ENCODE assay signal across 8 cellular contexts in genomic region chr7:100865971-100866720, GRCh38. TPM values are rescaled to one million over a fixed set of nuclear protein-coding genes. Genes with fewer than 3 reads are reported as not detected.
DNase-seq lines count a peak whose midpoint lies in the region; ATAC-seq, FAIRE-seq and TF ChIP-seq lines count a peak whose summit lies in the region.

No MANE protein-coding gene starts in this region.

- H3K27ac Mint-ChIP-seq in central memory CD8-positive, alpha-beta T cell (ENCODE audit: low read depth): peak overlapping the region; percentile 55
- peak overlapping the region; percentile 98 for H3K27ac Mint-ChIP-seq in type B pancreatic cell

- peak overlapping the region; percentile 64 for H3K9ac ChIP-seq in NT2/D1 (ENCODE audit: insufficient read length, low read depth)

- H3K9me3 ChIP-seq in NT2/D1 (ENCODE audit: insufficient read depth, low read length): no peaks in the 10 kb centered on the region

- no peaks in the 10 kb centered on the region for H3K9me3 Mint-ChIP-seq in central memory CD8-positive, alpha-beta T cell
- no peaks in the 10 kb centered on the region for H3K9me3 Mint-ChIP-seq in type B pancreatic cell

- H3K4me3 Mint-ChIP-seq in central memory CD8-positive, alpha-beta T cell: peak overlapping the region; percentile 73
- peak overlapping the region; percentile 97 for H3K4me3 Mint-ChIP-seq in type B pancreatic cell

- no peak overlapping the region for H3K4me3 ChIP-seq in NT2/D1 (ENCODE audit: insufficient read length, low read depth)

- no peaks in the 10 kb centered on the region for H3K27me3 ChIP-seq in NT2/D1 (ENCODE audit: insufficient read depth, insufficient read length)

- no peak for TF ChIP-seq CTCF in type B pancreatic cell (conservative IDR thresholded peaks at IDR 0.05)
- TF ChIP-seq CTCF in D721Med (IDR thresholded peaks at IDR 0.05; ENCODE audit: insufficient read depth, missing control alignments): no peak

- in situ Hi-C loops in G401 (cut with HindIII; ENCODE audit: low sequenced_read_pairs): no loop called here

- peak; percentile 85 for DNase-seq in G401 (ENCODE audit: low spot score)
- DNase-seq in NT2/D1 (ENCODE audit: low read depth, low spot score): no peak
- DNase-seq in central memory CD8-positive, alpha-beta T cell (ENCODE audit: low spot score in 2 of 2): no peak
- peak; percentile 79 for DNase-seq in midbrain (lab: John Stamatoyannopoulos, UW)
- DNase-seq in type B pancreatic cell (ENCODE audit: extremely low spot score, unreplicated experiment): no peak
- no peak for DNase-seq in D721Med (ENCODE audit: insufficient read length, low spot score)

- no peaks in the 10 kb centered on the region for H3K27me3 Mint-ChIP-seq in central memory CD8-positive, alpha-beta T cell
- H3K27me3 Mint-ChIP-seq in type B pancreatic cell: no peaks in the 10 kb centered on the region

- FAIRE-seq in D721Med (lab: Jason Lieb, UNC): no peak

- H3K4me1 ChIP-seq in NT2/D1 (ENCODE audit: insufficient read depth, insufficient read length): peaks cover 7% of the 10 kb centered on the region

- peaks cover 51% of the 10 kb centered on the region for H3K36me3 ChIP-seq in NT2/D1 (ENCODE audit: insufficient read depth, insufficient read length, low read length)

- ATAC-seq in central memory CD8-positive, alpha-beta T cell (replicated peaks; ENCODE audit: extremely low read depth, poor library complexity, severe bottlenecking): peak; percentile 20
- ATAC-seq in HG03571 (IDR thresholded peaks at IDR 0.05; ENCODE audit: unreplicated experiment) (no peak), HG02938 (IDR thresholded peaks at IDR 0.05; ENCODE audit: unreplicated experiment) (no peak)

- H3K36me3 Mint-ChIP-seq in central memory CD8-positive, alpha-beta T cell (ENCODE audit: insufficient read depth): peaks cover 35% of the 10 kb centered on the region
- peaks cover 6% of the 10 kb centered on the region for H3K36me3 Mint-ChIP-seq in type B pancreatic cell

- H3K4me1 Mint-ChIP-seq in central memory CD8-positive, alpha-beta T cell: peaks cover 9% of the 10 kb centered on the region
- H3K4me1 Mint-ChIP-seq in type B pancreatic cell (ENCODE audit: unreplicated experiment): peaks cover 9% of the 10 kb centered on the region

RNA-seq across cellular contexts. Expression of gene TRIP6, which starts 1.0 kb away (rescaled TPM):
- 360 and 395 TPM in 2 replicates for total RNA-seq in G401 (2014; rRNA removed; shearing (Covaris generic))
- 78.9 and 84.7 TPM in 2 replicates for total RNA-seq in type B pancreatic cell (ENCODE audit: low replicate concordance)

RNA-seq across cellular contexts. Expression of gene SRRT, which starts 8.8 kb away (rescaled TPM):
- 92.2 and 134 TPM in 2 replicates for total RNA-seq in G401 (2014; rRNA removed; shearing (Covaris generic))
- 168 and 239 TPM in 2 replicates for total RNA-seq in type B pancreatic cell (ENCODE audit: low replicate concordance)

RNA-seq across cellular contexts. Expression of gene SLC12A9, which starts 13.6 kb away (rescaled TPM):
- total RNA-seq in G401 (2014; rRNA removed; shearing (Covaris generic)): 15.8 and 25.8 TPM in 2 replicates
- 31.4 and 37.1 TPM in 2 replicates for total RNA-seq in type B pancreatic cell (ENCODE audit: low replicate concordance)

RNA-seq across cellular contexts. Expression of gene UFSP1, which starts 23.4 kb away (rescaled TPM):
- total RNA-seq in G401 (2014; rRNA removed; shearing (Covaris generic)): 2.5 and 3.6 TPM in 2 replicates
- 4.4 and 6.3 TPM in 2 replicates for total RNA-seq in type B pancreatic cell (ENCODE audit: low replicate concordance)

RNA-seq across cellular contexts. Expression of gene ACHE, which starts 29.5 kb away (rescaled TPM):
- total RNA-seq in G401 (2014; rRNA removed; shearing (Covaris generic)): 3.6 and 5.0 TPM in 2 replicates
- 7.1 and 10.4 TPM in 2 replicates for total RNA-seq in type B pancreatic cell (ENCODE audit: low replicate concordance)

Comparison
In these comparisons a context has a peak if more than half of its experiments do, and no peak if none do; other contexts are left out.
1. DNase-seq: peak in G401 (single experiment) and midbrain (single experiment); none in NT2/D1 (single experiment), central memory CD8-positive, alpha-beta T cell (0 of 2), type B pancreatic cell (single experiment) and D721Med (single experiment).